Comparison of ENCODE assay signal across 8 cellular contexts in genomic region chr22:34414467-34415440, GRCh38.
DNase-seq lines count a peak whose midpoint lies in the region; ATAC-seq, FAIRE-seq and TF ChIP-seq lines count a peak whose summit lies in the region.

No MANE protein-coding gene starts in this region.

- WGBS in hepatocyte (ENCODE audit: low lambda C conversion rate, missing lambda C conversion rate), result 33% methylated on average over 4 of the region's 4 CpGs

- no peaks in the 10 kb centered on the region for H3K36me3 ChIP-seq in SU-DHL-6 (ENCODE audit: low read length)
- H3K36me3 ChIP-seq in hepatocyte (replicated peaks; ENCODE audit: insufficient read depth, low read depth), result no peaks in the 10 kb centered on the region

- DNase-seq in stimulated activated CD4-positive, alpha-beta T cell treated with anti-CD3 and anti-CD28 coated beads, Interleukin-12 subunit alpha, Interleukin-12 subunit beta, amount 100 ng/mL, for 48 hours (ENCODE audit: low read depth in 2 of 3, low spot score in 1 of 3), result peak; percentile 2 to 6 (median 5)
- no peak for DNase-seq in stimulated activated CD4-positive, alpha-beta T cell treated with anti-CD3 and anti-CD28 coated beads, Interleukin-4, amount 100 ng/mL, for 4 hours
- DNase-seq in MV-4-11 (lab: John Stamatoyannopoulos, UW) (peak; percentile 73), hepatocyte (ENCODE audit: low spot score) (peak; percentile 92), frontal cortex (ENCODE audit: low spot score in 2 of 2) (no peak)
- peak; percentile 42 for DNase-seq in stimulated activated naive CD8-positive, alpha-beta T cell treated with anti-CD3 and anti-CD28 coated beads, Interleukin-15, Interleukin-2, amounts not matched to agents 100 U/mL and 50 U/mL, for 24 hours
- no peak for DNase-seq in effector CD8-positive, alpha-beta T cell (lab: John Stamatoyannopoulos, UW)

- no peak overlapping the region for H3K9ac ChIP-seq in SU-DHL-6 (ENCODE audit: low read length)

- no peak for FAIRE-seq in frontal cortex (lab: Jason Lieb, UNC)

- H3K9me2 ChIP-seq in SU-DHL-6 (replicated peaks; ENCODE audit: insufficient read depth, low read length) (no peaks in the 10 kb centered on the region), hepatocyte (replicated peaks; ENCODE audit: insufficient read depth) (no peaks in the 10 kb centered on the region)

- H3K27ac ChIP-seq in SU-DHL-6 (ENCODE audit: low read depth, low read length) (no peak overlapping the region), hepatocyte (no peak overlapping the region)

- H2AFZ ChIP-seq in SU-DHL-6 (ENCODE audit: low read depth, low read length, severe bottlenecking) (no peak overlapping the region), hepatocyte (no peak overlapping the region)

- H4K20me1 ChIP-seq in SU-DHL-6 (ENCODE audit: low read depth, low read length) (no peaks in the 10 kb centered on the region), hepatocyte (ENCODE audit: insufficient read depth, poor library complexity, severe bottlenecking) (no peaks in the 10 kb centered on the region)

- no peaks in the 10 kb centered on the region for H3F3A ChIP-seq in SU-DHL-6 (ENCODE audit: insufficient read depth)

- H3K9me3 ChIP-seq in SU-DHL-6 (ENCODE audit: insufficient read depth, low read length) (no peaks in the 10 kb centered on the region), hepatocyte (ENCODE audit: low read depth) (no peaks in the 10 kb centered on the region)

- H3K27me3 ChIP-seq in SU-DHL-6 (ENCODE audit: low read length) (no peaks in the 10 kb centered on the region), hepatocyte (no peaks in the 10 kb centered on the region)

- no peak overlapping the region for H3K4me3 ChIP-seq in SU-DHL-6 (ENCODE audit: insufficient read depth, low read length, poor library complexity, severe bottlenecking)
- no peak overlapping the region for H3K4me3 ChIP-seq in hepatocyte

- TF ChIP-seq CTCF in SU-DHL-6 (IDR thresholded peaks at IDR 0.05; ENCODE audit: insufficient read depth, low read length, poor library complexity, severe bottlenecking), result peak; percentile 55
- peak; percentile 96 for TF ChIP-seq CTCF in hepatocyte (IDR thresholded peaks at IDR 0.05; ENCODE audit: poor library complexity)

- H3K4me2 ChIP-seq in SU-DHL-6 (ENCODE audit: low read depth, low read length, poor library complexity, severe bottlenecking) (no peak overlapping the region), hepatocyte (no peak overlapping the region)

- no peak for ATAC-seq in stimulated activated naive CD8-positive, alpha-beta T cell treated with anti-CD3 and anti-CD28 coated beads, Interleukin-15, Interleukin-2, amounts not matched to agents 100 U/mL and 50 U/mL, for 24 hours

- H3K79me2 ChIP-seq in SU-DHL-6 (ENCODE audit: insufficient read depth, low read length), result no peaks in the 10 kb centered on the region
- H3K79me2 ChIP-seq in hepatocyte, result no peaks in the 10 kb centered on the region

- H3K4me1 ChIP-seq in hepatocyte (ENCODE audit: insufficient read depth), result no peaks in the 10 kb centered on the region

Comparison
In these comparisons a context has a peak if more than half of its experiments do, and no peak if none do; other contexts are left out.
1. DNase-seq: peak in stimulated activated CD4-positive, alpha-beta T cell treated with anti-CD3 and anti-CD28 coated beads, Interleukin-12 subunit alpha, Interleukin-12 subunit beta, amount 100 ng/mL, for 48 hours (3 of 3), MV-4-11 (single experiment), hepatocyte (single experiment) and stimulated activated naive CD8-positive, alpha-beta T cell treated with anti-CD3 and anti-CD28 coated beads, Interleukin-15, Interleukin-2, amounts not matched to agents 100 U/mL and 50 U/mL, for 24 hours (single experiment); none in stimulated activated CD4-positive, alpha-beta T cell treated with anti-CD3 and anti-CD28 coated beads, Interleukin-4, amount 100 ng/mL, for 4 hours (0 of 2), frontal cortex (0 of 2) and effector CD8-positive, alpha-beta T cell (single experiment).